Comparison of ENCODE assay signal across 26 cellular contexts in the genomic region with DNA sequence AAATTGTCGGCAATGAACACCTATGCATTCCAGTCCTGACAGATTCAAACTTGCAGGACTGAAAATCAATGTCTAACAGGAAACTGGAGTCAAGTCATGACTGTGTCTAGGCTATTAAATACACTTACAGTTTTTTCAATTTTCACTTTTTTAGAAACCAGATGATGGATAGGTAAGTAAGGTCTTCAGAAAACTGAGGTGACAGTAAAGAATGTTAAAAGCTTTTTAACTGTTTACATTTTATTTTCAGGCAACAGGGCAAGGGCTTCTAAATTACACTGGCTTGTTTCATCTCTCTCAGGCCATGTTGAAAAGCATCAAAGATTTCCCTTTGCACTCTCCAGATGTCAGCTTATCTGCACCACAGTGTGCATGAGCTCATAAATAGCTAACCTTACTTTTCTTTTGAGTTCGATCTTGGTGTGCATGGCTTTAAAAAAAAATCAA.
DNase-seq lines count a peak whose midpoint lies in the region; ATAC-seq and TF ChIP-seq lines count a peak whose summit lies in the region.
"Had no signal": no experiment of that assay in that cellular context is flagged by ENCODE, and none has a peak within 500 bp of the region (broad histone marks: within the 10 kb centered on the region; RNA-seq: fewer than 3 reads in every experiment).

No MANE protein-coding gene starts in this region.

- no peak overlapping the region for H4K5ac ChIP-seq in IMR-90 (ENCODE audit: low read depth, low read length)

- H3K27ac ChIP-seq in IMR-90 (ENCODE audit: insufficient read depth, low read length) (peak overlapping the region; percentile 36; the same call in 1 of the 2 replicates), smooth muscle cell (ENCODE audit: low read depth) (peak overlapping the region; percentile 65)
- H3K27ac ChIP-seq: BLaER1 treated with 17β-estradiol and CSF1 and Interleukin-3, amounts not matched to agents 10 nM and 100 nM; colonic mucosa; neural progenitor cell had no signal

- H3K4me3 ChIP-seq in IMR-90 (ENCODE audit: insufficient read depth, low read depth, low read length) (no peak overlapping the region), choroid plexus epithelial cell (ENCODE audit: low read depth, low read length) (no peak overlapping the region), smooth muscle cell (no peak overlapping the region), Caco-2 (ENCODE audit: low read depth, low read length) (no peak overlapping the region)
- H3K4me3 ChIP-seq: BLaER1 treated with 17β-estradiol and CSF1 and Interleukin-3, amounts not matched to agents 10 nM and 100 nM; colonic mucosa; neural progenitor cell; skin epidermis had no signal

- no peak overlapping the region for H3K18ac ChIP-seq in IMR-90 (ENCODE audit: low read depth, low read length)

- intact Hi-C loops in IMR-90 (cut with micrococcal nuclease): no loop called here
- intact Hi-C loops in left ventricle myocardium superior (cut with micrococcal nuclease): loop anchor here (5.0 to 10.0 kb wide), 2 partner anchors 114 to 197 kb away; a partner anchor contains a TSS
- intact Hi-C loops in Caco-2 (cut with micrococcal nuclease; ENCODE audit: unreplicated experiment): no loop called here

- in situ Hi-C loops in IMR-90 (cut with MboI; ENCODE audit: low sequenced_read_pairs): no loop called here

- no peak overlapping the region for H3K56ac ChIP-seq in IMR-90 (ENCODE audit: extremely low read depth, insufficient read depth, low read length)

- no CpG with 5 or more reads among the region's 2 CpGs for WGBS in IMR-90 (ENCODE audit: extremely low coverage in 2 of 2, insufficient read length in 1 of 2), 2 experiments
- 34% methylated on average over 2 of the region's 2 CpGs for WGBS in smooth muscle cell (ENCODE audit: low lambda C conversion rate)

- H3K9me3 ChIP-seq in IMR-90 (ENCODE audit: control insufficient read depth, insufficient read depth, low read length) (no peaks in the 10 kb centered on the region), smooth muscle cell (replicated peaks; ENCODE audit: low read depth) (no peaks in the 10 kb centered on the region), Caco-2 (no peaks in the 10 kb centered on the region)
- H3K9me3 ChIP-seq: BLaER1 treated with 17β-estradiol and CSF1 and Interleukin-3, amounts not matched to agents 10 nM and 100 nM; colonic mucosa had no signal

- H3K14ac ChIP-seq in IMR-90 (replicated peaks; ENCODE audit: low read depth, low read length): no peak overlapping the region

- no peak overlapping the region for H2AK9ac ChIP-seq in IMR-90 (replicated peaks; ENCODE audit: low read depth, low read length, poor library complexity)

- peaks cover 8% of the 10 kb centered on the region for H3K9me1 ChIP-seq in IMR-90 (ENCODE audit: insufficient read depth, low read length)

- no peak overlapping the region for H2BK120ac ChIP-seq in IMR-90 (ENCODE audit: low read depth, low read length)

- dilution Hi-C loops in IMR-90 (cut with HindIII; ENCODE audit: low sequenced_read_pairs, unreplicated experiment): no loop called here

- ATAC-seq in IMR-90 (ENCODE audit: low read depth) (no peak), left ventricle myocardium superior (peak; percentile 72)
- ATAC-seq: activated CD4-positive, alpha-beta T cell treated with anti-CD3 and anti-CD28 coated beads for 36 hours; activated CD8-positive, alpha-beta memory T cell treated with anti-CD3 and anti-CD28 coated beads, Interleukin-2, amount 10 ng/mL, durations not matched to agents 7 days and 5 days; activated T-helper 17 cell treated with anti-CD3 and anti-CD28 coated beads, Interleukin-2, amount 50 U/mL, for 72 hours; stimulated activated naive CD8-positive, alpha-beta T cell treated with anti-CD3 and anti-CD28 coated beads, Interleukin-15, amount 100 ng/mL, for 72 hours had no signal

- H2AFZ ChIP-seq in IMR-90 (replicated peaks; ENCODE audit: low read length, poor library complexity) (no peak overlapping the region), smooth muscle cell (ENCODE audit: low read depth) (no peak overlapping the region)
- H2AFZ ChIP-seq: neural progenitor cell had no signal

- no peak overlapping the region for H2AK5ac ChIP-seq in IMR-90 (ENCODE audit: low read depth, low read length)

- peaks cover 33% of the 10 kb centered on the region for H3K79me2 ChIP-seq in smooth muscle cell (ENCODE audit: low read depth)

- TF ChIP-seq CTCF in IMR-90 (conservative IDR thresholded peaks at IDR 0.05; ENCODE audit: low read depth, low read length): no peak
- TF ChIP-seq CTCF in choroid plexus epithelial cell (conservative IDR thresholded peaks at IDR 0.05; ENCODE audit: low read depth, low read length): no peak
- no peak for TF ChIP-seq CTCF in smooth muscle cell (IDR thresholded peaks at IDR 0.05; ENCODE audit: borderline replicate concordance, insufficient read depth, poor library complexity, severe bottlenecking)
- TF ChIP-seq CTCF in Caco-2 (IDR thresholded peaks at IDR 0.05; ENCODE audit: insufficient read depth in 1 of 2, low read depth in 1 of 2, low read length in 1 of 2, severe bottlenecking in 1 of 2, unreplicated experiment in 1 of 2): no peak

- no peaks in the 10 kb centered on the region for H3K4me1 Mint-ChIP-seq in Caco-2 (ENCODE audit: low read depth, unreplicated experiment)
- H3K4me1 Mint-ChIP-seq: activated CD4-positive, alpha-beta T cell treated with anti-CD3 and anti-CD28 coated beads for 36 hours; activated naive CD8-positive, alpha-beta T cell treated with anti-CD3 and anti-CD28 coated beads for 36 hours; activated T-helper 17 cell treated with anti-CD3 and anti-CD28 coated beads, Interleukin-2, amount 50 U/mL, for 72 hours; stimulated activated naive CD8-positive, alpha-beta T cell treated with anti-CD3 and anti-CD28 coated beads, Interleukin-15, amount 100 ng/mL, for 72 hours had no signal

- no peaks in the 10 kb centered on the region for H3K9me3 Mint-ChIP-seq in Caco-2 (ENCODE audit: unreplicated experiment)
- H3K9me3 Mint-ChIP-seq: activated naive CD8-positive, alpha-beta T cell treated with anti-CD3 and anti-CD28 coated beads for 36 hours; activated T-helper 17 cell treated with anti-CD3 and anti-CD28 coated beads, Interleukin-2, amount 50 U/mL, for 72 hours; neural progenitor cell; stimulated activated naive CD8-positive, alpha-beta T cell treated with anti-CD3 and anti-CD28 coated beads, Interleukin-15, amount 100 ng/mL, for 72 hours had no signal

- TF ChIP-seq RAD21 in IMR-90 (IDR thresholded peaks at IDR 0.05; ENCODE audit: low read length): no peak

- peak overlapping the region; percentile 44 for H2BK5ac ChIP-seq in IMR-90 (ENCODE audit: low read depth, low read length, poor library complexity, severe bottlenecking)

- H3K4me1 ChIP-seq in IMR-90 (ENCODE audit: control insufficient read depth, insufficient read depth, low read length): peaks cover 18% of the 10 kb centered on the region
- H3K4me1 ChIP-seq in smooth muscle cell (ENCODE audit: low read depth): peaks cover 36% of the 10 kb centered on the region
- no peaks in the 10 kb centered on the region for H3K4me1 ChIP-seq in Caco-2
- H3K4me1 ChIP-seq: BLaER1 treated with 17β-estradiol and CSF1 and Interleukin-3, amounts not matched to agents 10 nM and 100 nM; colonic mucosa had no signal

- H4K91ac ChIP-seq in IMR-90 (ENCODE audit: insufficient read depth, low read depth, low read length): no peak overlapping the region

- no peak overlapping the region for H2BK15ac ChIP-seq in IMR-90 (ENCODE audit: low read depth, low read length)

- H3K79me1 ChIP-seq in IMR-90 (ENCODE audit: low read depth in 1 of 2, low read length in 2 of 2): peaks cover 24 to 54% of the 10 kb centered on the region in 2 experiments

- CTCF ChIA-PET in IMR-90 (lab: Yijun Ruan, JAX): no interaction called here
- CTCF ChIA-PET in Caco-2 (lab: Charles Lee): no interaction called here

- TF ChIP-seq POLR2A in IMR-90 (IDR thresholded peaks at IDR 0.05; ENCODE audit: low read depth, low read length): no peak

- no peak overlapping the region for H3K23ac ChIP-seq in IMR-90 (ENCODE audit: low read depth, low read length)

- H3F3A ChIP-seq in smooth muscle cell (ENCODE audit: low read depth): peaks cover 66% of the 10 kb centered on the region

- H4K20me1 ChIP-seq in IMR-90 (ENCODE audit: insufficient read depth, low read length): peaks cover 49% of the 10 kb centered on the region; the same call in 1 of the 2 replicates
- peaks cover 100% of the 10 kb centered on the region for H4K20me1 ChIP-seq in smooth muscle cell (ENCODE audit: low read depth)

- H3K4ac ChIP-seq in IMR-90 (ENCODE audit: low read depth, low read length): no peak overlapping the region

- H3K36me3 ChIP-seq in IMR-90 (ENCODE audit: control insufficient read depth, insufficient read depth, low read length) (peaks cover 21% of the 10 kb centered on the region), smooth muscle cell (ENCODE audit: low read depth) (peaks cover 19% of the 10 kb centered on the region), Caco-2 (ENCODE audit: control insufficient read depth, insufficient read depth, low read length) (no peaks in the 10 kb centered on the region)
- H3K36me3 ChIP-seq: neural progenitor cell had no signal

- H4K8ac ChIP-seq in IMR-90 (ENCODE audit: low read depth in 2 of 2, low read length in 2 of 2): no peak overlapping the region

- no peak overlapping the region for H2BK20ac ChIP-seq in IMR-90 (ENCODE audit: low read depth, low read length)

- peaks cover 23% of the 10 kb centered on the region for H3K36me3 Mint-ChIP-seq in Caco-2 (ENCODE audit: insufficient read depth, unreplicated experiment)

- BruUV-seq in IMR-90 (replicated peaks; lab: Mats Ljungman, UMichigan): no TSS peak
- no TSS peak for BruUV-seq in Caco-2 (replicated peaks; lab: Mats Ljungman, UMichigan)

- DNase-seq in IMR-90 (peak; percentile 39), choroid plexus epithelial cell (ENCODE audit: low read depth) (peak; percentile 65), left ventricle myocardium superior (no peak), smooth muscle cell (lab: John Stamatoyannopoulos, UW; ENCODE audit: unreplicated experiment) (no peak), SKM-1 (lab: John Stamatoyannopoulos, UW; ENCODE audit: unreplicated experiment) (no peak), Caco-2 (no peak), NOMO-1 (lab: John Stamatoyannopoulos, UW; ENCODE audit: unreplicated experiment in 2 of 2) (no peak)
- DNase-seq in stimulated activated CD4-positive, alpha-beta T cell treated with anti-CD3 and anti-CD28 coated beads, Interleukin-2, amount 100 ng/mL, for 24 hours: no peak
- DNase-seq: activated CD4-positive, alpha-beta T cell treated with anti-CD3 and anti-CD28 coated beads for 36 hours; activated CD8-positive, alpha-beta memory T cell treated with anti-CD3 and anti-CD28 coated beads, Interleukin-2, amount 10 ng/mL, durations not matched to agents 7 days and 5 days; activated naive CD8-positive, alpha-beta T cell treated with anti-CD3 and anti-CD28 coated beads for 36 hours; colonic mucosa; H7; midbrain; NCI-H1417; NCI-H2171; NCI-H526; SHP77; stimulated activated CD4-positive, alpha-beta T cell treated with anti-CD3 and anti-CD28 coated beads, Interleukin-4, amount 100 ng/mL, for 24 hours; stimulated activated naive CD8-positive, alpha-beta T cell treated with anti-CD3 and anti-CD28 coated beads, Interleukin-15, amount 100 ng/mL, for 72 hours; T-helper 1 cell had no signal

- H3K27me3 ChIP-seq in IMR-90 (ENCODE audit: control insufficient read depth, insufficient read depth, low read length) (no peaks in the 10 kb centered on the region), smooth muscle cell (ENCODE audit: low read depth) (no peaks in the 10 kb centered on the region), Caco-2 (replicated peaks; ENCODE audit: control insufficient read depth, insufficient read depth, low read length) (no peaks in the 10 kb centered on the region)
- H3K27me3 ChIP-seq: BLaER1 treated with 17β-estradiol and CSF1 and Interleukin-3, amounts not matched to agents 10 nM and 100 nM; colonic mucosa; neural progenitor cell had no signal

- H3K4me2 ChIP-seq in IMR-90 (ENCODE audit: low read depth, low read length) (no peak overlapping the region), smooth muscle cell (peak overlapping the region; percentile 36)
- H3K4me2 ChIP-seq: BLaER1 treated with 17β-estradiol and CSF1 and Interleukin-3, amounts not matched to agents 10 nM and 100 nM; neural progenitor cell had no signal

- no peaks in the 10 kb centered on the region for H3K27me3 Mint-ChIP-seq in Caco-2 (ENCODE audit: insufficient read depth, unreplicated experiment)
- H3K27me3 Mint-ChIP-seq: activated CD4-positive, alpha-beta T cell treated with anti-CD3 and anti-CD28 coated beads for 36 hours; activated CD8-positive, alpha-beta memory T cell treated with anti-CD3 and anti-CD28 coated beads, Interleukin-2, amount 10 ng/mL, durations not matched to agents 7 days and 5 days; activated naive CD8-positive, alpha-beta T cell treated with anti-CD3 and anti-CD28 coated beads for 36 hours; activated T-helper 17 cell treated with anti-CD3 and anti-CD28 coated beads, Interleukin-2, amount 50 U/mL, for 72 hours; progenitor cell of endocrine pancreas; stimulated activated naive CD8-positive, alpha-beta T cell treated with anti-CD3 and anti-CD28 coated beads, Interleukin-15, amount 100 ng/mL, for 72 hours had no signal

- H3K27ac Mint-ChIP-seq in Caco-2 (ENCODE audit: unreplicated experiment): no peak overlapping the region
- H3K27ac Mint-ChIP-seq: activated CD4-positive, alpha-beta T cell treated with anti-CD3 and anti-CD28 coated beads for 36 hours; activated CD8-positive, alpha-beta memory T cell treated with anti-CD3 and anti-CD28 coated beads, Interleukin-2, amount 10 ng/mL, durations not matched to agents 7 days and 5 days; activated naive CD8-positive, alpha-beta T cell treated with anti-CD3 and anti-CD28 coated beads for 36 hours; activated T-helper 17 cell treated with anti-CD3 and anti-CD28 coated beads, Interleukin-2, amount 50 U/mL, for 72 hours; neural progenitor cell; stimulated activated naive CD8-positive, alpha-beta T cell treated with anti-CD3 and anti-CD28 coated beads, Interleukin-15, amount 100 ng/mL, for 72 hours had no signal

- POLR2A ChIA-PET in IMR-90 (lab: Charles Lee; ENCODE audit: unreplicated experiment) (no interaction called here), Caco-2 (lab: Charles Lee) (no interaction called here)

- H3K4me3 Mint-ChIP-seq in Caco-2 (ENCODE audit: unreplicated experiment): no peak overlapping the region
- H3K4me3 Mint-ChIP-seq: activated CD4-positive, alpha-beta T cell treated with anti-CD3 and anti-CD28 coated beads for 36 hours; activated CD8-positive, alpha-beta memory T cell treated with anti-CD3 and anti-CD28 coated beads, Interleukin-2, amount 10 ng/mL, durations not matched to agents 7 days and 5 days; activated naive CD8-positive, alpha-beta T cell treated with anti-CD3 and anti-CD28 coated beads for 36 hours; activated T-helper 17 cell treated with anti-CD3 and anti-CD28 coated beads, Interleukin-2, amount 50 U/mL, for 72 hours; neural progenitor cell; stimulated activated naive CD8-positive, alpha-beta T cell treated with anti-CD3 and anti-CD28 coated beads, Interleukin-15, amount 100 ng/mL, for 72 hours had no signal

- H3K9ac ChIP-seq in IMR-90 (ENCODE audit: low read depth, low read length) (no peak overlapping the region), smooth muscle cell (ENCODE audit: low read depth) (no peak overlapping the region)
- H3K9ac ChIP-seq: BLaER1 treated with 17β-estradiol and CSF1 and Interleukin-3, amounts not matched to agents 10 nM and 100 nM; neural progenitor cell had no signal

Comparison
In these comparisons a context has a peak if more than half of its experiments do, and no peak if none do; other contexts are left out.
1. DNase-seq: peak in IMR-90 (single experiment) and choroid plexus epithelial cell (single experiment); none in left ventricle myocardium superior (single experiment), smooth muscle cell (single experiment), SKM-1 (single experiment), Caco-2 (0 of 2), stimulated activated CD4-positive, alpha-beta T cell treated with anti-CD3 and anti-CD28 coated beads, Interleukin-2, amount 100 ng/mL, for 24 hours (0 of 2) and NOMO-1 (0 of 2).